Comparison of ENCODE assay signal across 14 cellular contexts in genomic region chr2:74001121-74001520, GRCh38. TPM values are rescaled to one million over a fixed set of nuclear protein-coding genes. Genes with fewer than 3 reads are reported as not detected.
DNase-seq lines count a peak whose midpoint lies in the region; ATAC-seq and TF ChIP-seq lines count a peak whose summit lies in the region.
"Had no signal": no experiment of that assay in that cellular context is flagged by ENCODE, and none has a peak within 500 bp of the region (broad histone marks: within the 10 kb centered on the region; RNA-seq: fewer than 3 reads in every experiment).

No MANE protein-coding gene starts in this region.

- CTCF ChIA-PET in mammary epithelial cell (lab: Charles Lee; ENCODE audit: low non-redundant PET), result no interaction called here

- H3K27me3 ChIP-seq in mammary epithelial cell (ENCODE audit: insufficient read depth, low read length), result no peaks in the 10 kb centered on the region
- no peaks in the 10 kb centered on the region for H3K27me3 ChIP-seq in dorsolateral prefrontal cortex
- H3K27me3 ChIP-seq: tibial artery had no signal

- H3K79me2 ChIP-seq in mammary epithelial cell (ENCODE audit: insufficient read depth, low read length), result peaks cover 90% of the 10 kb centered on the region

- H3K36me3 Mint-ChIP-seq in progenitor cell of endocrine pancreas (ENCODE audit: insufficient read depth), result peaks cover 4% of the 10 kb centered on the region

- 84% methylated on average over 4 of the region's 4 CpGs for WGBS in mammary epithelial cell (ENCODE audit: low coverage, missing lambda C conversion rate)

- H3K27ac ChIP-seq in mammary epithelial cell (ENCODE audit: insufficient read depth, low read depth, low read length), result no peak overlapping the region
- H3K27ac ChIP-seq in dorsolateral prefrontal cortex, result peak overlapping the region in 27 of 59 donors; percentile 13 to 89 (median 76)
- H3K27ac ChIP-seq: A549 had no signal

- intact Hi-C loops in mammary epithelial cell (cut with micrococcal nuclease), result loop anchor here (5.0 kb wide), 1 partner anchor 74 kb away; the partner anchor contains the start of gene DGUOK
- intact Hi-C loops in dorsolateral prefrontal cortex (cut with DNase I), result loop anchor here (5.0 kb wide), 6 partner anchors 51 to 169 kb away; partner anchors contain the start of gene DGUOK (in 2 of the 2)

- no peak overlapping the region for H3K9ac ChIP-seq in mammary epithelial cell (ENCODE audit: insufficient read depth, low read length)

- no peak overlapping the region for H3K4me2 ChIP-seq in mammary epithelial cell (ENCODE audit: insufficient read depth, low read depth, low read length)

- in situ Hi-C loops in mammary epithelial cell (cut with MboI; ENCODE audit: low sequenced_read_pairs in 2 of 2), result no loop called here

- peaks cover 56% of the 10 kb centered on the region for H3K4me1 Mint-ChIP-seq in progenitor cell of endocrine pancreas (ENCODE audit: low read depth)

- peak overlapping the region; percentile 52 for H3K27ac Mint-ChIP-seq in progenitor cell of endocrine pancreas

- H3K9me3 Mint-ChIP-seq in progenitor cell of endocrine pancreas (ENCODE audit: low read depth), result no peaks in the 10 kb centered on the region

- no peak for TF ChIP-seq CTCF in NB4 (IDR thresholded peaks at IDR 0.05; ENCODE audit: low read depth, low read length)
- TF ChIP-seq CTCF in mammary epithelial cell (conservative IDR thresholded peaks at IDR 0.05 in 1 of 2, IDR thresholded peaks at IDR 0.05 in 1 of 2; ENCODE audit: extremely low read depth in 1 of 2, insufficient read depth in 1 of 2, low read depth in 1 of 2, low read length in 2 of 2), result no peak
- TF ChIP-seq CTCF in progenitor cell of endocrine pancreas (IDR thresholded peaks at IDR 0.05; ENCODE audit: unreplicated experiment), result no peak
- no peak for TF ChIP-seq CTCF in dorsolateral prefrontal cortex (IDR thresholded peaks at IDR 0.05 in 54 of 56, conservative IDR thresholded peaks at IDR 0.05 in 2 of 56; ENCODE audit: low read depth in 1 of 56, partially characterized antibody in 56 of 56)

- peaks cover 2% of the 10 kb centered on the region for H3K36me3 ChIP-seq in mammary epithelial cell (ENCODE audit: insufficient read depth, low read length)
- H3K36me3 ChIP-seq: tibial artery had no signal

- DNase-seq in NCI-H82 (lab: John Stamatoyannopoulos, UW) (peak; percentile 37), NCI-H82 treated with DMSO at 0.1 percent for 48 hours (lab: John Stamatoyannopoulos, UW; ENCODE audit: unreplicated experiment) (no peak), NB4 (ENCODE audit: low read depth) (peak; percentile 46), mammary epithelial cell (peak; percentile 52), progenitor cell of endocrine pancreas (ENCODE audit: low spot score, unreplicated experiment) (no peak), dorsolateral prefrontal cortex (no peak)
- DNase-seq: cortex of kidney, Kasumi-1, NCI-H748 treated with DMSO at 0.1 percent for 48 hours had no signal

- H3K4me3 ChIP-seq in NB4 (ENCODE audit: low read depth, low read length) (no peak overlapping the region), mammary epithelial cell (replicated peaks in 1 of 3; ENCODE audit: insufficient read depth in 1 of 3, low read depth in 2 of 3, low read length in 3 of 3) (no peak overlapping the region), dorsolateral prefrontal cortex (no peak overlapping the region)
- H3K4me3 ChIP-seq: A549 had no signal

- no peaks in the 10 kb centered on the region for H4K20me1 ChIP-seq in mammary epithelial cell (ENCODE audit: insufficient read depth, low read length)

- H3K4me1 ChIP-seq in mammary epithelial cell (ENCODE audit: insufficient read depth, low read length), result peaks cover 32% of the 10 kb centered on the region

- no TSS peak for BruUV-seq in mammary epithelial cell (replicated peaks; lab: Mats Ljungman, UMichigan)

- TF ChIP-seq POLR2A in NB4 (IDR thresholded peaks at IDR 0.05; ENCODE audit: extremely low read depth, insufficient read length), result no peak

- no peaks in the 10 kb centered on the region for H3K27me3 Mint-ChIP-seq in progenitor cell of endocrine pancreas

- ATAC-seq in HG03432 (IDR thresholded peaks at IDR 0.05; ENCODE audit: unreplicated experiment), result no peak
- ATAC-seq in GM21447 (IDR thresholded peaks at IDR 0.05; ENCODE audit: unreplicated experiment), result no peak
- ATAC-seq: A549, left ventricle myocardium superior had no signal

- no peaks in the 10 kb centered on the region for H3K9me3 ChIP-seq in mammary epithelial cell (replicated peaks; ENCODE audit: insufficient read depth, low read length)
- H3K9me3 ChIP-seq: A549, tibial artery had no signal

- peak overlapping the region; percentile 29 for H3K4me3 Mint-ChIP-seq in progenitor cell of endocrine pancreas (ENCODE audit: low read depth)

- dilution Hi-C loops in mammary epithelial cell (cut with HindIII; ENCODE audit: low sequenced_read_pairs), result no loop called here

- H2AFZ ChIP-seq in mammary epithelial cell (ENCODE audit: low read depth, low read length), result no peak overlapping the region

RNA-seq across cellular contexts. Expression of gene TET3, which starts 16.4 kb away (rescaled TPM):
- total RNA-seq in mammary epithelial cell (10 to 100 TPM in 1 of 2 donors, 1 to 10 TPM in 1; 6.0 to 14.9 TPM), progenitor cell of endocrine pancreas (38.2 and 40.7 TPM in 2 replicates), dorsolateral prefrontal cortex (10 to 100 TPM; 16.6 to 47.0 (median 25.4) TPM)
- polyA plus RNA-seq in mammary epithelial cell, result 3.1 TPM
- 16.0 TPM for polyA minus RNA-seq in mammary epithelial cell

Comparison
In these comparisons a context has a peak if more than half of its experiments do, and no peak if none do; other contexts are left out.
1. DNase-seq: peak in NCI-H82 (single experiment), NB4 (single experiment) and mammary epithelial cell (single experiment); none in NCI-H82 treated with DMSO at 0.1 percent for 48 hours (single experiment), progenitor cell of endocrine pancreas (single experiment) and dorsolateral prefrontal cortex (0 of 10).